ENCODE assay signal across 16 cellular contexts in genomic region chr20:25022680-25023079, GRCh38. TPM values are rescaled to one million over a fixed set of nuclear protein-coding genes. Genes with fewer than 3 reads are reported as not detected.
DNase-seq lines count a peak whose midpoint lies in the region; ATAC-seq and TF ChIP-seq lines count a peak whose summit lies in the region.
"Had no signal": no experiment of that assay in that cellular context is flagged by ENCODE, and none has a peak within 500 bp of the region (broad histone marks: within the 10 kb centered on the region; RNA-seq: fewer than 3 reads in every experiment).

No MANE protein-coding gene starts in this region.

- peaks cover 23% of the 10 kb centered on the region for H3K4me1 Mint-ChIP-seq in stimulated activated effector memory CD8-positive, alpha-beta T cell treated with anti-CD3 and anti-CD28 coated beads, Interleukin-12 subunit alpha, Interleukin-12 subunit beta, amount 100 ng/mL, for 72 hours
- no peaks in the 10 kb centered on the region for H3K4me1 Mint-ChIP-seq in activated T-helper 1 cell treated with anti-CD3 and anti-CD28 coated beads, Interleukin-12 subunit alpha, Interleukin-12 subunit beta, Interleukin-2, Interleukin-4 antibody, amounts not matched to agents 30 ng/mL and 10 ng/mL and 1 ng/mL, durations not matched to agents 14 hours and 24 hours and 36 hours (ENCODE audit: low read depth)

- no peak for TF ChIP-seq CTCF in colonic mucosa (IDR thresholded peaks at IDR 0.05)

- no peaks in the 10 kb centered on the region for H3K36me3 Mint-ChIP-seq in stimulated activated effector memory CD8-positive, alpha-beta T cell treated with anti-CD3 and anti-CD28 coated beads, Interleukin-12 subunit alpha, Interleukin-12 subunit beta, amount 100 ng/mL, for 72 hours
- H3K36me3 Mint-ChIP-seq in activated T-helper 1 cell treated with anti-CD3 and anti-CD28 coated beads, Interleukin-12 subunit alpha, Interleukin-12 subunit beta, Interleukin-2, Interleukin-4 antibody, amounts not matched to agents 30 ng/mL and 10 ng/mL and 1 ng/mL, durations not matched to agents 14 hours and 24 hours and 36 hours (ENCODE audit: low read depth), result peaks cover 3% of the 10 kb centered on the region

- H3K36me3 ChIP-seq in colonic mucosa, result no peaks in the 10 kb centered on the region

- intact Hi-C loops in colonic mucosa (cut with DNase I), result no loop called here
- intact Hi-C loops in activated T-helper 1 cell treated with anti-CD3 and anti-CD28 coated beads, Interleukin-12 subunit alpha, Interleukin-12 subunit beta, Interleukin-2, Interleukin-4 antibody, amounts not matched to agents 30 ng/mL and 10 ng/mL and 1 ng/mL, durations not matched to agents 14 hours and 24 hours and 36 hours (cut with micrococcal nuclease), result no loop called here

- peak; percentile 8 for DNase-seq in NCI-H69 (lab: John Stamatoyannopoulos, UW)
- peak; percentile 84 for DNase-seq in colonic mucosa
- peak; percentile 73 for DNase-seq in left lobe of liver (ENCODE audit: low spot score)
- no peak for DNase-seq in stimulated activated effector memory CD8-positive, alpha-beta T cell treated with anti-CD3 and anti-CD28 coated beads, Interleukin-12 subunit alpha, Interleukin-12 subunit beta, amount 100 ng/mL, for 72 hours (ENCODE audit: low spot score in 2 of 2)
- DNase-seq in activated CD4-positive, CD25-positive, alpha-beta regulatory T cell treated with anti-CD3 and anti-CD28 coated beads, Interleukin-2, amount 50 U/mL, for 72 hours, result no peak
- no peak for DNase-seq in activated CD4-positive, alpha-beta T cell treated with anti-CD3 and anti-CD28 coated beads, Interleukin-2, amount 50 U/mL, for 1 hour
- DNase-seq in activated T-helper 1 cell treated with anti-CD3 and anti-CD28 coated beads, Interleukin-12 subunit alpha, Interleukin-12 subunit beta, Interleukin-2, Interleukin-4 antibody, amounts not matched to agents 30 ng/mL and 10 ng/mL and 1 ng/mL, durations not matched to agents 14 hours and 24 hours and 36 hours (ENCODE audit: low spot score), result no peak
- DNase-seq in T-helper 1 cell, result no peak
- DNase-seq: CD4-positive, alpha-beta T cell; NCI-H1436; NCI-H524; psoas muscle; stimulated activated CD4-positive, alpha-beta T cell treated with anti-CD3 and anti-CD28 coated beads, Interleukin-2, amount 100 ng/mL, for 24 hours had no signal

- peak overlapping the region; percentile 40 for H3K27ac Mint-ChIP-seq in stimulated activated effector memory CD8-positive, alpha-beta T cell treated with anti-CD3 and anti-CD28 coated beads, Interleukin-12 subunit alpha, Interleukin-12 subunit beta, amount 100 ng/mL, for 72 hours
- H3K27ac Mint-ChIP-seq in activated T-helper 1 cell treated with anti-CD3 and anti-CD28 coated beads, Interleukin-12 subunit alpha, Interleukin-12 subunit beta, Interleukin-2, Interleukin-4 antibody, amounts not matched to agents 30 ng/mL and 10 ng/mL and 1 ng/mL, durations not matched to agents 14 hours and 24 hours and 36 hours, result no peak overlapping the region
- H3K27ac Mint-ChIP-seq: CD4-positive, alpha-beta T cell had no signal

- no peak overlapping the region for H3K9ac ChIP-seq in colonic mucosa (ENCODE audit: low read depth in 2 of 2, low read length in 2 of 2)

- no peak overlapping the region for H3K4me3 Mint-ChIP-seq in stimulated activated effector memory CD8-positive, alpha-beta T cell treated with anti-CD3 and anti-CD28 coated beads, Interleukin-12 subunit alpha, Interleukin-12 subunit beta, amount 100 ng/mL, for 72 hours
- no peak overlapping the region for H3K4me3 Mint-ChIP-seq in activated T-helper 1 cell treated with anti-CD3 and anti-CD28 coated beads, Interleukin-12 subunit alpha, Interleukin-12 subunit beta, Interleukin-2, Interleukin-4 antibody, amounts not matched to agents 30 ng/mL and 10 ng/mL and 1 ng/mL, durations not matched to agents 14 hours and 24 hours and 36 hours
- H3K4me3 Mint-ChIP-seq: activated T-helper 17 cell treated with anti-CD3 and anti-CD28 coated beads, Interleukin-2, amount 50 U/mL, for 72 hours; CD4-positive, alpha-beta T cell had no signal

- H3K9me3 Mint-ChIP-seq in stimulated activated effector memory CD8-positive, alpha-beta T cell treated with anti-CD3 and anti-CD28 coated beads, Interleukin-12 subunit alpha, Interleukin-12 subunit beta, amount 100 ng/mL, for 72 hours, result no peaks in the 10 kb centered on the region
- no peaks in the 10 kb centered on the region for H3K9me3 Mint-ChIP-seq in activated T-helper 1 cell treated with anti-CD3 and anti-CD28 coated beads, Interleukin-12 subunit alpha, Interleukin-12 subunit beta, Interleukin-2, Interleukin-4 antibody, amounts not matched to agents 30 ng/mL and 10 ng/mL and 1 ng/mL, durations not matched to agents 14 hours and 24 hours and 36 hours
- H3K9me3 Mint-ChIP-seq: activated T-helper 17 cell treated with anti-CD3 and anti-CD28 coated beads, Interleukin-2, amount 50 U/mL, for 72 hours; CD4-positive, alpha-beta T cell had no signal

- no peak overlapping the region for H3K4me3 ChIP-seq in colonic mucosa
- H3K4me3 ChIP-seq: ascending aorta, psoas muscle had no signal

- no peak overlapping the region for H3K27ac ChIP-seq in colonic mucosa
- H3K27ac ChIP-seq: ascending aorta, psoas muscle had no signal

- H3K9me3 ChIP-seq in colonic mucosa, result no peaks in the 10 kb centered on the region
- H3K9me3 ChIP-seq: ascending aorta, psoas muscle had no signal

- no peaks in the 10 kb centered on the region for H3K27me3 Mint-ChIP-seq in activated T-helper 1 cell treated with anti-CD3 and anti-CD28 coated beads, Interleukin-12 subunit alpha, Interleukin-12 subunit beta, Interleukin-2, Interleukin-4 antibody, amounts not matched to agents 30 ng/mL and 10 ng/mL and 1 ng/mL, durations not matched to agents 14 hours and 24 hours and 36 hours (ENCODE audit: insufficient read depth)
- H3K27me3 Mint-ChIP-seq: activated T-helper 17 cell treated with anti-CD3 and anti-CD28 coated beads, Interleukin-2, amount 50 U/mL, for 72 hours; CD4-positive, alpha-beta T cell had no signal

- no peaks in the 10 kb centered on the region for H3K27me3 ChIP-seq in colonic mucosa
- H3K27me3 ChIP-seq: ascending aorta had no signal

- ATAC-seq in left lobe of liver, result peak; percentile 85
- ATAC-seq in stimulated activated effector memory CD8-positive, alpha-beta T cell treated with anti-CD3 and anti-CD28 coated beads, Interleukin-12 subunit alpha, Interleukin-12 subunit beta, amount 100 ng/mL, for 72 hours, result no peak
- ATAC-seq: activated T-helper 17 cell treated with anti-CD3 and anti-CD28 coated beads, Interleukin-2, amount 50 U/mL, for 72 hours had no signal

- H3K4me1 ChIP-seq in colonic mucosa, result no peaks in the 10 kb centered on the region
- H3K4me1 ChIP-seq: ascending aorta had no signal

RNA-seq across cellular contexts. Expression of gene APMAP, which starts 30.1 kb away (rescaled TPM):
- total RNA-seq in colonic mucosa (10 to 100 TPM; 43.9 to 63.3 TPM), left lobe of liver (180 TPM)
- total RNA-seq in activated T-helper 1 cell treated with anti-CD3 and anti-CD28 coated beads, Interleukin-12 subunit alpha, Interleukin-12 subunit beta, Interleukin-2, Interleukin-4 antibody, amounts not matched to agents 30 ng/mL and 10 ng/mL and 1 ng/mL, durations not matched to agents 14 hours and 24 hours and 36 hours, result 57.7 and 58.7 TPM in 2 replicates

RNA-seq across cellular contexts. Expression of gene ACSS1, which starts 35.3 kb away (rescaled TPM):
- total RNA-seq in colonic mucosa (10 to 100 TPM; 29.0 to 32.0 TPM), left lobe of liver (9.9 TPM)
- 11.7 and 12.7 TPM in 2 replicates for total RNA-seq in activated T-helper 1 cell treated with anti-CD3 and anti-CD28 coated beads, Interleukin-12 subunit alpha, Interleukin-12 subunit beta, Interleukin-2, Interleukin-4 antibody, amounts not matched to agents 30 ng/mL and 10 ng/mL and 1 ng/mL, durations not matched to agents 14 hours and 24 hours and 36 hours

RNA-seq across cellular contexts. Expression of gene VSX1, which starts 59.3 kb away (rescaled TPM):
- total RNA-seq in colonic mucosa (not detected), left lobe of liver (0.18 TPM)
- not detected in 2 replicates for total RNA-seq in activated T-helper 1 cell treated with anti-CD3 and anti-CD28 coated beads, Interleukin-12 subunit alpha, Interleukin-12 subunit beta, Interleukin-2, Interleukin-4 antibody, amounts not matched to agents 30 ng/mL and 10 ng/mL and 1 ng/mL, durations not matched to agents 14 hours and 24 hours and 36 hours
- total RNA-seq: activated T-helper 17 cell treated with anti-CD3 and anti-CD28 coated beads, Interleukin-2, amount 50 U/mL, for 72 hours; ascending aorta; CD4-positive, alpha-beta T cell; T-helper 2 cell treated with Interferon-gamma antibody and Interleukin-4, amounts not matched to agents 100 ng/mL and 5 ng/mL, for 36 hours had no signal

Comparison
In these comparisons a context has a peak if more than half of its experiments do, and no peak if none do; other contexts are left out.
1. DNase-seq: peak in NCI-H69 (single experiment), colonic mucosa (single experiment) and left lobe of liver (single experiment); none in stimulated activated effector memory CD8-positive, alpha-beta T cell treated with anti-CD3 and anti-CD28 coated beads, Interleukin-12 subunit alpha, Interleukin-12 subunit beta, amount 100 ng/mL, for 72 hours (0 of 2), activated CD4-positive, CD25-positive, alpha-beta regulatory T cell treated with anti-CD3 and anti-CD28 coated beads, Interleukin-2, amount 50 U/mL, for 72 hours (single experiment), activated CD4-positive, alpha-beta T cell treated with anti-CD3 and anti-CD28 coated beads, Interleukin-2, amount 50 U/mL, for 1 hour (single experiment), activated T-helper 1 cell treated with anti-CD3 and anti-CD28 coated beads, Interleukin-12 subunit alpha, Interleukin-12 subunit beta, Interleukin-2, Interleukin-4 antibody, amounts not matched to agents 30 ng/mL and 10 ng/mL and 1 ng/mL, durations not matched to agents 14 hours and 24 hours and 36 hours (single experiment) and T-helper 1 cell (0 of 5).